12 cellular contexts compared by ENCODE assay signal in genomic region chr21:44895859-44896258, GRCh38.
"Had no signal": no experiment of that assay in that cellular context is flagged by ENCODE, and none has a peak within 500 bp of the region (broad histone marks: within the 10 kb centered on the region; RNA-seq: fewer than 3 reads in every experiment).

No MANE protein-coding gene starts in this region.

- H3K27me3 Mint-ChIP-seq: activated CD4-positive, alpha-beta T cell treated with anti-CD3 and anti-CD28 coated beads, Interleukin-2, amount 10 ng/mL, durations not matched to agents 24 days and 14 days; activated naive CD4-positive, alpha-beta T cell treated with anti-CD3 and anti-CD28 coated beads, Interleukin-2, amount 10 ng/mL, durations not matched to agents 7 days and 5 days; central memory CD8-positive, alpha-beta T cell; memory B cell; stimulated activated naive CD8-positive, alpha-beta T cell treated with anti-CD3 and anti-CD28 coated beads, Interleukin-15, Interleukin-2, amounts not matched to agents 100 ng/mL and 50 ng/mL, for 24 hours had no signal

- DNase-seq: activated CD4-positive, alpha-beta T cell treated with anti-CD3 and anti-CD28 coated beads, Interleukin-2, amount 10 ng/mL, durations not matched to agents 24 days and 14 days; activated naive CD4-positive, alpha-beta T cell treated with anti-CD3 and anti-CD28 coated beads, Interleukin-2, amount 10 ng/mL, durations not matched to agents 7 days and 5 days; ovary; stimulated activated CD4-positive, alpha-beta T cell treated with anti-CD3 and anti-CD28 coated beads, Interleukin-4, amount 100 ng/mL, for 1 hour; stimulated activated CD8-positive, alpha-beta memory T cell treated with anti-CD3 and anti-CD28 coated beads, Interleukin-4, amount 100 ng/mL, for 48 hours; testis; upper lobe of right lung had no signal

- ATAC-seq: SK-N-SH treated with all-trans-retinoic acid at 6 μM for 48 hours had no signal

- H3K4me3 Mint-ChIP-seq: activated CD4-positive, alpha-beta T cell treated with anti-CD3 and anti-CD28 coated beads, Interleukin-2, amount 10 ng/mL, durations not matched to agents 24 days and 14 days; activated naive CD4-positive, alpha-beta T cell treated with anti-CD3 and anti-CD28 coated beads, Interleukin-2, amount 10 ng/mL, durations not matched to agents 7 days and 5 days; central memory CD8-positive, alpha-beta T cell; memory B cell; stimulated activated naive CD8-positive, alpha-beta T cell treated with anti-CD3 and anti-CD28 coated beads, Interleukin-15, Interleukin-2, amounts not matched to agents 100 ng/mL and 50 ng/mL, for 24 hours; T-helper 1 cell treated with Interleukin-12 subunit alpha and Interleukin-12 subunit beta and Interleukin-4 antibody, amounts not matched to agents 30 μg/mL and 1 μg/mL, for 36 hours had no signal

- H3K9me3 ChIP-seq: ovary, testis, upper lobe of right lung had no signal

- H3K27me3 ChIP-seq: ovary, testis, upper lobe of right lung had no signal

- H3K9me3 Mint-ChIP-seq: activated CD4-positive, alpha-beta T cell treated with anti-CD3 and anti-CD28 coated beads, Interleukin-2, amount 10 ng/mL, durations not matched to agents 24 days and 14 days; activated naive CD4-positive, alpha-beta T cell treated with anti-CD3 and anti-CD28 coated beads, Interleukin-2, amount 10 ng/mL, durations not matched to agents 7 days and 5 days; central memory CD8-positive, alpha-beta T cell; memory B cell; stimulated activated naive CD8-positive, alpha-beta T cell treated with anti-CD3 and anti-CD28 coated beads, Interleukin-15, Interleukin-2, amounts not matched to agents 100 ng/mL and 50 ng/mL, for 24 hours; T-helper 1 cell treated with Interleukin-12 subunit alpha and Interleukin-12 subunit beta and Interleukin-4 antibody, amounts not matched to agents 30 μg/mL and 1 μg/mL, for 36 hours had no signal

- H3K27ac ChIP-seq: ovary, testis, upper lobe of right lung had no signal

- H3K36me3 ChIP-seq: ovary had no signal

- H3K4me3 ChIP-seq: ovary, testis, upper lobe of right lung had no signal

- H3K4me1 ChIP-seq: testis had no signal

- H3K27ac Mint-ChIP-seq: activated CD4-positive, alpha-beta T cell treated with anti-CD3 and anti-CD28 coated beads, Interleukin-2, amount 10 ng/mL, durations not matched to agents 24 days and 14 days; activated naive CD4-positive, alpha-beta T cell treated with anti-CD3 and anti-CD28 coated beads, Interleukin-2, amount 10 ng/mL, durations not matched to agents 7 days and 5 days; memory B cell; stimulated activated naive CD8-positive, alpha-beta T cell treated with anti-CD3 and anti-CD28 coated beads, Interleukin-15, Interleukin-2, amounts not matched to agents 100 ng/mL and 50 ng/mL, for 24 hours; T-helper 1 cell treated with Interleukin-12 subunit alpha and Interleukin-12 subunit beta and Interleukin-4 antibody, amounts not matched to agents 30 μg/mL and 1 μg/mL, for 36 hours had no signal
